ENCODE assay signal across 8 cellular contexts in the genomic region with DNA sequence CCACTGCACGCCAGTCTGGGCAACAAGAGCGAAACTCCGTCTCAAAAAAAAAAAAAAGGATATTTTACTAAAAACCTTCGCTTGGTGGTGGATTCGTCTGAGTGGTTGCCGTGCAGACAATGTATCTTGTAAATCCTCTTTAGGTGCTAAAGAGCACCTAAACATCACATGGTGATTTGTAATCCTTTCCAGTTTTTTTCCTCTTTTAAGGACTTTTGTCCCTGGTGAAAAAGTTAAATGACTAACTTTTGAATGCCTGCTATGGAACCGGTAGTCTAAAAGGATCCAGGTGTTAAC. TPM values are rescaled to one million over a fixed set of nuclear protein-coding genes. Genes with fewer than 3 reads are reported as not detected.
DNase-seq lines count a peak whose midpoint lies in the region; ATAC-seq, FAIRE-seq and TF ChIP-seq lines count a peak whose summit lies in the region.

No MANE protein-coding gene starts in this region.

- in situ Hi-C loops in KBM-7 (cut with MboI; ENCODE audit: low pct_unique_long_range_greater_than_20kb, low sequenced_read_pairs) = no loop called here

- H3K27me3 ChIP-seq in BLaER1 = no peaks in the 10 kb centered on the region
- H3K27me3 ChIP-seq in naive thymus-derived CD4-positive, alpha-beta T cell (ENCODE audit: control insufficient read depth in 2 of 2, insufficient read depth in 2 of 2, low read length in 2 of 2) = no peaks in the 10 kb centered on the region

- peak overlapping the region; percentile 82 for H3K27ac Mint-ChIP-seq in MCF 10A (ENCODE audit: low read depth, unreplicated experiment)
- H3K27ac Mint-ChIP-seq in naive thymus-derived CD4-positive, alpha-beta T cell = peak overlapping the region; percentile 85 to 97 (median 92)

- no peak for ATAC-seq in naive thymus-derived CD4-positive, alpha-beta T cell

- peaks cover 30% of the 10 kb centered on the region for H3K4me1 Mint-ChIP-seq in MCF 10A (ENCODE audit: insufficient read depth, unreplicated experiment)
- H3K4me1 Mint-ChIP-seq in naive thymus-derived CD4-positive, alpha-beta T cell = peaks cover 13 to 41% (median 33%) of the 10 kb centered on the region in 7 donors

- H3K4me2 ChIP-seq in BLaER1 = peak overlapping the region; percentile 66

- no peaks in the 10 kb centered on the region for H3K9me3 ChIP-seq in BLaER1
- H3K9me3 ChIP-seq in naive thymus-derived CD4-positive, alpha-beta T cell (ENCODE audit: control insufficient read depth in 2 of 3, low read length in 3 of 3) = no peaks in the 10 kb centered on the region

- intact Hi-C loops in MCF 10A (cut with micrococcal nuclease) = no loop called here
- intact Hi-C loops in naive thymus-derived CD4-positive, alpha-beta T cell (cut with micrococcal nuclease) = loop anchor here in 1 of 2 donors (2.0 to 5.0 kb wide), 3 partner anchors 102 to 315 kb away; a partner anchor contains a TSS

- DNase-seq in KBM-7 (peak; percentile 54), MCF 10A (ENCODE audit: unreplicated experiment) (no peak), middle frontal gyrus (ENCODE audit: extremely low spot score, low spot score) (no peak), D721Med (ENCODE audit: insufficient read length, low spot score) (no peak), KG1 (lab: John Stamatoyannopoulos, UW) (no peak)
- peak in 1 of 9 donors; percentile 22 for DNase-seq in naive thymus-derived CD4-positive, alpha-beta T cell
- no peak for DNase-seq in activated CD4-positive, alpha-beta T cell treated with anti-CD3 and anti-CD28 coated beads for 48 hours

- no peaks in the 10 kb centered on the region for H3K9me3 Mint-ChIP-seq in MCF 10A (ENCODE audit: unreplicated experiment)
- H3K9me3 Mint-ChIP-seq in naive thymus-derived CD4-positive, alpha-beta T cell = no peaks in the 10 kb centered on the region

- peak overlapping the region; percentile 60 for H3K27ac ChIP-seq in BLaER1
- H3K27ac ChIP-seq in naive thymus-derived CD4-positive, alpha-beta T cell (ENCODE audit: low read depth, low read length) = peak overlapping the region; percentile 83

- peak overlapping the region; percentile 80; the same call in 1 of the 2 replicates for H3K9ac ChIP-seq in BLaER1

- no peak for FAIRE-seq in D721Med (lab: Jason Lieb, UNC)

- BruUV-seq in MCF 10A (replicated peaks; lab: Mats Ljungman, UMichigan) = no TSS peak

- H3K36me3 Mint-ChIP-seq in MCF 10A (ENCODE audit: insufficient read depth, unreplicated experiment) = peaks cover 41% of the 10 kb centered on the region
- H3K36me3 Mint-ChIP-seq in naive thymus-derived CD4-positive, alpha-beta T cell = peaks cover 0 to 13% (median 5%) of the 10 kb centered on the region in 5 donors

- CTCF ChIA-PET in MCF 10A (lab: Yijun Ruan, JAX) = no interaction called here
- CTCF ChIA-PET in naive thymus-derived CD4-positive, alpha-beta T cell (lab: Charles Lee) = no interaction called here

- peak overlapping the region; percentile 76 for H3K4me3 Mint-ChIP-seq in MCF 10A (ENCODE audit: unreplicated experiment)
- peak overlapping the region; percentile 87 to 96 (median 95) for H3K4me3 Mint-ChIP-seq in naive thymus-derived CD4-positive, alpha-beta T cell

- H3K27me3 Mint-ChIP-seq in MCF 10A (ENCODE audit: insufficient read depth, unreplicated experiment) = no peaks in the 10 kb centered on the region
- H3K27me3 Mint-ChIP-seq in naive thymus-derived CD4-positive, alpha-beta T cell = no peaks in the 10 kb centered on the region

- TF ChIP-seq CTCF in MCF 10A (IDR thresholded peaks at IDR 0.05; ENCODE audit: unreplicated experiment) (no peak), D721Med (IDR thresholded peaks at IDR 0.05; ENCODE audit: insufficient read depth, missing control alignments) (no peak)

- H4K20me1 ChIP-seq in BLaER1 = no peaks in the 10 kb centered on the region

- H3K4me1 ChIP-seq in BLaER1 = peaks cover 27% of the 10 kb centered on the region
- peaks cover 0 to 19% of the 10 kb centered on the region in 2 donors for H3K4me1 ChIP-seq in naive thymus-derived CD4-positive, alpha-beta T cell (ENCODE audit: control insufficient read depth in 2 of 2, insufficient read depth in 2 of 2, low read length in 2 of 2)

- POLR2A ChIA-PET in MCF 10A (lab: Yijun Ruan, JAX) = interaction anchor here (0.6 to 4.0 kb wide), 9 partner anchors 9 to 248 kb away, joined by 3 to 23 read pairs (median 4); a partner anchor contains a TSS
- POLR2A ChIA-PET in naive thymus-derived CD4-positive, alpha-beta T cell (lab: Charles Lee) = interaction anchor here (0.6 to 1.4 kb wide), 5 partner anchors 9 to 470 kb away, joined by 3 to 6 read pairs (median 4); a partner anchor contains a TSS

- H3K4me3 ChIP-seq in BLaER1 = peak overlapping the region; percentile 79
- H3K4me3 ChIP-seq in naive thymus-derived CD4-positive, alpha-beta T cell (ENCODE audit: low read length) = peak overlapping the region; percentile 68

- H3K36me3 ChIP-seq in BLaER1 = peaks cover 9% of the 10 kb centered on the region; the same call in 1 of the 2 replicates
- H3K36me3 ChIP-seq in naive thymus-derived CD4-positive, alpha-beta T cell (ENCODE audit: control insufficient read depth in 2 of 3, insufficient read depth in 3 of 3, low read length in 3 of 3) = peaks cover 0 to 5% (median 0%) of the 10 kb centered on the region in 3 experiments

RNA-seq across cellular contexts. Expression of a gene that starts 0.8 kb away (rescaled TPM):
- total RNA-seq in MCF 10A (2022) = 40.3 and 42.9 TPM in 2 replicates
- 10 to 100 TPM; 29.4 to 48.4 (median 38.3) TPM for total RNA-seq in naive thymus-derived CD4-positive, alpha-beta T cell
- 10 to 100 TPM; 21.3 to 31.4 TPM for polyA plus RNA-seq in naive thymus-derived CD4-positive, alpha-beta T cell

RNA-seq across cellular contexts. Expression of a gene that starts 9.8 kb away (rescaled TPM):
- total RNA-seq in MCF 10A (2022) = not detected in 2 replicates
- total RNA-seq in naive thymus-derived CD4-positive, alpha-beta T cell = not detected
- not detected for polyA plus RNA-seq in naive thymus-derived CD4-positive, alpha-beta T cell

RNA-seq across cellular contexts. Expression of a gene that starts 49.0 kb away (rescaled TPM):
- 67.4 and 69.4 TPM in 2 replicates for total RNA-seq in MCF 10A (2022)
- total RNA-seq in naive thymus-derived CD4-positive, alpha-beta T cell = 10 to 100 TPM; 57.3 to 94.9 (median 61.7) TPM
- polyA plus RNA-seq in naive thymus-derived CD4-positive, alpha-beta T cell = 10 to 100 TPM; 13.4 to 16.7 TPM
